In the genomic region with DNA sequence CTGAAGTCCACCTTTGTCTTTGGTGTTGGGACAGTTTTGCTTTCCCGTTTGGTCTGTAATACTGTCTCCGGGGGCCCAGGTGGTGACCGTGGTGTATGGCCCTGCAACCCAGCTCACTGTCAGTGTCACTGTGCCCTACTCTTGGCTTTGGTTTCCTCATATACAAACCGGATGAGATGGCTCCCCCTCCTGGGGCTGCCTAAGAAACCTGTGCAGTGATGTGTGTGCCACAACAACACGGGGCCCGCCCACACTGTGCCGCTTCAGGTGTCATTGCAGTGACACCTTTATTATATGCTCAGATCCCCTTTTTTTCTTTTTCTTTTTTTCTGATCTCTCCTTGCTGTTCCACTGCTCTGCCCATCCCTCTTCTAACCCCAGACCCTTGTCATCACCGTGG, we compare ENCODE assay signal across 8 cellular contexts.
DNase-seq lines count a peak whose midpoint lies in the region; ATAC-seq, FAIRE-seq and TF ChIP-seq lines count a peak whose summit lies in the region.

No MANE protein-coding gene starts in this region.

- H3K27ac ChIP-seq in stomach, result no peak overlapping the region

- H3K9me3 ChIP-seq in Loucy (ENCODE audit: insufficient read depth, low read depth, low read length) (no peaks in the 10 kb centered on the region), stomach (no peaks in the 10 kb centered on the region)

- H3K36me3 ChIP-seq in Loucy (ENCODE audit: insufficient read depth, low read length), result no peaks in the 10 kb centered on the region
- peaks cover 16 to 47% (median 43%) of the 10 kb centered on the region in 4 donors for H3K36me3 ChIP-seq in stomach

- no peaks in the 10 kb centered on the region for H4K20me1 ChIP-seq in Loucy (ENCODE audit: insufficient read depth, low read length, poor library complexity, severe bottlenecking)

- no peak for TF ChIP-seq EP300 in stomach (IDR thresholded peaks at IDR 0.05)

- H3K27me3 ChIP-seq in Loucy (ENCODE audit: insufficient read depth, low read length, poor library complexity, severe bottlenecking) (no peaks in the 10 kb centered on the region), stomach (no peaks in the 10 kb centered on the region)

- FAIRE-seq in GM12892 (lab: Jason Lieb, UNC), result no peak

- 80 to 88% (median 86%) methylated on average over 8 of the region's 8 CpGs for WGBS in stomach, 5 donors

- H2AFZ ChIP-seq in Loucy (ENCODE audit: low read length), result no peak overlapping the region

- H3K4me1 ChIP-seq in Loucy (ENCODE audit: insufficient read depth, low read length, poor library complexity, severe bottlenecking) (no peaks in the 10 kb centered on the region), stomach (no peaks in the 10 kb centered on the region)

- TF ChIP-seq CTCF in Loucy (conservative IDR thresholded peaks at IDR 0.05; ENCODE audit: low read length) (peak; percentile 57), stomach (IDR thresholded peaks at IDR 0.05) (no peak)

- no peaks in the 10 kb centered on the region for H3F3A ChIP-seq in Loucy (ENCODE audit: low read depth)

- H3K9me2 ChIP-seq in Loucy (replicated peaks; ENCODE audit: low read depth, low read length), result no peaks in the 10 kb centered on the region

- H3K79me2 ChIP-seq in Loucy (ENCODE audit: insufficient read depth, low read length), result no peaks in the 10 kb centered on the region

- H3K4me3 ChIP-seq in Loucy (ENCODE audit: low read length, poor library complexity, severe bottlenecking) (no peak overlapping the region), stomach (no peak overlapping the region)

- intact Hi-C loops in stomach (cut with DNase I; ENCODE audit: low total_unique reads), result no loop called here

- TF ChIP-seq POLR2A in GM12892 (IDR thresholded peaks at IDR 0.05; ENCODE audit: low read depth, low read length), result no peak
- no peak for TF ChIP-seq POLR2A in stomach (IDR thresholded peaks at IDR 0.05)

- ATAC-seq in GM21576 (IDR thresholded peaks at IDR 0.05; ENCODE audit: unreplicated experiment) (peak; percentile 98), esophagus mucosa (peak; percentile 78)

- DNase-seq in GM12892 (ENCODE audit: insufficient read length), result peak; percentile 20
- DNase-seq in dermis blood vessel endothelial cell, result no peak
- no peak for DNase-seq in NCI-H510A (lab: John Stamatoyannopoulos, UW)
- DNase-seq in AG20443 (ENCODE audit: low spot score), result no peak
- no peak for DNase-seq in stomach

- H3K9ac ChIP-seq in Loucy (ENCODE audit: low read depth, low read length, poor library complexity, severe bottlenecking), result no peak overlapping the region

- H3K4me2 ChIP-seq in Loucy (ENCODE audit: low read depth, low read length, poor library complexity, severe bottlenecking), result no peak overlapping the region
